ENCODE assay signal across 20 cellular contexts in the genomic region with DNA sequence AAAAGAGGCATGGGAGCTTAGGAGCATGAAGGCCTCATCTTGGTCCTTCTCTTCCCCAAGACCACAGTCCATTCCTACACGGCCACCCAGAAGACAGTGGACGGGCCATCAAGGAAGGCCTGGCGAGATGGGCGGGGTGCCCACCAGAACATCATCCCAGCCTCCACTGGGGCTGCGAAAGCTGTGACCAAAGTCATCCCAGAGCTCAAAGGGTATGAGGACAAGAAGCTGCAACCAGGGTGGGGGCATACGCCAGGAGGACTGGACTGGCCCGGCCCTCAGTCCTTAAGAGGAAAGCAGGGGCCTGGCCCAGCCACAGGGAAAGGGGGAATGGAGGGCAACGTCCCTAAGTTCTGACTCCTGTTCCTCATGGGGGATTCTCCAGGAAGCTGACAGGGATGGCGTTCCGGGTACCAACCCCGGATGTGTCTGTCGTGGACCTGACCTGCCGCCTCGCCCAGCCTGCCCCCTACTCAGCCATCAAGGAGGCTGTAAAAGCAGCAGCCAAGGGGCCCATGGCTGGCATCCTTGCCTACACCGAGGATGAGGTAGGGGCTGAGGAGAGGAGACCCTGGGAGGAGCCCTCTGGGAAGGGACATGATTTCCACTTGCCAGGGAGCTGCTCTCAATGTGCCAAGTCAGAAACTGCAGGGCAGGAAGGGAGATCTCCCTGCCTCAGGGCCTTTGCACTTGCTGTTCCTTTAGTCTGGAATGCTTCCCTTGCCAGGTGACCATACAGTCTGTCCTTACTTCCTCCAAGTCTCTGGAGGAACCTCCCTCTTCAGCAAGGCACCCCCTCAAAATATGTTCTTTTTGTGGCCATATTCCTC. TPM values are rescaled to one million over a fixed set of nuclear protein-coding genes. Genes with fewer than 3 reads are reported as not detected.
DNase-seq lines count a peak whose midpoint lies in the region; ATAC-seq and TF ChIP-seq lines count a peak whose summit lies in the region.
"Had no signal": no experiment of that assay in that cellular context is flagged by ENCODE, and none has a peak within 500 bp of the region (broad histone marks: within the 10 kb centered on the region; RNA-seq: fewer than 3 reads in every experiment).

No MANE protein-coding gene starts in this region.

- CTCF ChIA-PET in Calu3 (lab: Charles Lee), result no interaction called here

- H3K27ac ChIP-seq in HUES64 (ENCODE audit: low read depth, low read length), result no peak overlapping the region
- H3K27ac ChIP-seq in effector memory CD4-positive, alpha-beta T cell (ENCODE audit: insufficient read depth, low read length, poor library complexity, severe bottlenecking), result no peak overlapping the region
- H3K27ac ChIP-seq: colonic mucosa had no signal

- peaks cover 38% of the 10 kb centered on the region for H3K36me3 ChIP-seq in HUES64 (ENCODE audit: insufficient read depth, low read length)
- H3K36me3 ChIP-seq in effector memory CD4-positive, alpha-beta T cell (ENCODE audit: control insufficient read depth, insufficient read depth, low read length), result no peaks in the 10 kb centered on the region
- H3K36me3 ChIP-seq: colonic mucosa had no signal

- 95% methylated on average over 15 of the region's 15 CpGs for WGBS in HUES64

- peaks cover 7% of the 10 kb centered on the region for H3K4me1 ChIP-seq in HUES64 (ENCODE audit: insufficient read depth, low read length)
- peaks cover 20% of the 10 kb centered on the region for H3K4me1 ChIP-seq in effector memory CD4-positive, alpha-beta T cell (ENCODE audit: control insufficient read depth, insufficient read depth, low read length, poor library complexity, severe bottlenecking)

- H3K36me3 Mint-ChIP-seq in Calu3 (ENCODE audit: insufficient read depth, unreplicated experiment), result peaks cover 56% of the 10 kb centered on the region
- peaks cover 28% of the 10 kb centered on the region for H3K36me3 Mint-ChIP-seq in activated naive CD8-positive, alpha-beta T cell treated with anti-CD3 and anti-CD28 coated beads for 36 hours
- H3K36me3 Mint-ChIP-seq in neural crest cell (ENCODE audit: low read depth), result peaks cover 5% of the 10 kb centered on the region

- H3K27ac Mint-ChIP-seq in Calu3 (ENCODE audit: unreplicated experiment) (no peak overlapping the region), neural crest cell (ENCODE audit: unreplicated experiment) (no peak overlapping the region)
- no peak overlapping the region for H3K27ac Mint-ChIP-seq in activated naive CD8-positive, alpha-beta T cell treated with anti-CD3 and anti-CD28 coated beads for 36 hours

- H3K9me3 Mint-ChIP-seq in Calu3 (ENCODE audit: low read depth, unreplicated experiment) (no peaks in the 10 kb centered on the region), neural crest cell (no peaks in the 10 kb centered on the region)
- no peaks in the 10 kb centered on the region for H3K9me3 Mint-ChIP-seq in activated naive CD8-positive, alpha-beta T cell treated with anti-CD3 and anti-CD28 coated beads for 36 hours
- H3K9me3 Mint-ChIP-seq: activated B cell treated with CpG ODN at 0.5 μM for 24 hours had no signal

- ATAC-seq in HG03571 (IDR thresholded peaks at IDR 0.05; ENCODE audit: unreplicated experiment) (no peak), HG02798 (IDR thresholded peaks at IDR 0.05; ENCODE audit: poor library complexity, unreplicated experiment) (no peak), GM21786 (IDR thresholded peaks at IDR 0.05; ENCODE audit: unreplicated experiment) (no peak)
- ATAC-seq: activated CD8-positive, alpha-beta memory T cell treated with anti-CD3 and anti-CD28 coated beads, Interleukin-2, amount 10 ng/mL, durations not matched to agents 7 days and 5 days; left ventricle myocardium superior had no signal

- H3K27me3 ChIP-seq in HUES64 (ENCODE audit: insufficient read depth, low read length), result no peaks in the 10 kb centered on the region
- no peaks in the 10 kb centered on the region for H3K27me3 ChIP-seq in effector memory CD4-positive, alpha-beta T cell (replicated peaks; ENCODE audit: control insufficient read depth, insufficient read depth, low read length, poor library complexity, severe bottlenecking)
- H3K27me3 ChIP-seq: colonic mucosa had no signal

- peaks cover 16% of the 10 kb centered on the region for H3K4me1 Mint-ChIP-seq in Calu3 (ENCODE audit: low read depth, unreplicated experiment)
- H3K4me1 Mint-ChIP-seq in activated naive CD8-positive, alpha-beta T cell treated with anti-CD3 and anti-CD28 coated beads for 36 hours, result peaks cover 26% of the 10 kb centered on the region
- peaks cover 22% of the 10 kb centered on the region for H3K4me1 Mint-ChIP-seq in neural crest cell

- H3K4me3 Mint-ChIP-seq in Calu3 (ENCODE audit: low read depth, unreplicated experiment), result peak overlapping the region; percentile 96
- peak overlapping the region; percentile 93 for H3K4me3 Mint-ChIP-seq in activated naive CD8-positive, alpha-beta T cell treated with anti-CD3 and anti-CD28 coated beads for 36 hours
- H3K4me3 Mint-ChIP-seq in neural crest cell, result peak overlapping the region; percentile 97

- H3K4me3 ChIP-seq in HUES64 (ENCODE audit: low read length), result peak overlapping the region; percentile 84; the same call in 1 of the 2 replicates
- no peak overlapping the region for H3K4me3 ChIP-seq in effector memory CD4-positive, alpha-beta T cell (ENCODE audit: insufficient read depth, low read depth, low read length, poor library complexity, severe bottlenecking)
- H3K4me3 ChIP-seq: colonic mucosa had no signal

- no peak for DNase-seq in Calu3
- no peak for DNase-seq in activated naive CD8-positive, alpha-beta T cell treated with anti-CD3 and anti-CD28 coated beads for 36 hours
- DNase-seq in neural crest cell (ENCODE audit: low read depth, low spot score), result no peak
- DNase-seq in effector memory CD4-positive, alpha-beta T cell, result no peak
- DNase-seq: activated B cell treated with CpG ODN at 0.5 μM for 24 hours; activated CD8-positive, alpha-beta memory T cell treated with anti-CD3 and anti-CD28 coated beads, Interleukin-2, amount 10 ng/mL, durations not matched to agents 7 days and 5 days; activated gamma-delta T cell treated with Interleukin-2 at 50 U/mL for 16 hours; colonic mucosa; foreskin melanocyte; left ventricle myocardium superior; NCI-H2081; NCI-H69 had no signal

- intact Hi-C loops in Calu3 (cut with micrococcal nuclease; ENCODE audit: unreplicated experiment), result no loop called here

- no peak overlapping the region for H3K9ac ChIP-seq in HUES64 (ENCODE audit: low read depth, low read length)

- BruUV-seq in Calu3 (replicated peaks; lab: Mats Ljungman, UMichigan), result no TSS peak

- no peaks in the 10 kb centered on the region for H3K9me3 ChIP-seq in HUES64 (ENCODE audit: insufficient read depth, low read depth, low read length)
- H3K9me3 ChIP-seq in effector memory CD4-positive, alpha-beta T cell (ENCODE audit: control insufficient read depth, low read length), result no peaks in the 10 kb centered on the region
- H3K9me3 ChIP-seq: colonic mucosa had no signal

- no peak for TF ChIP-seq CTCF in Calu3 (IDR thresholded peaks at IDR 0.05; ENCODE audit: unreplicated experiment)
- TF ChIP-seq CTCF in neural crest cell (conservative IDR thresholded peaks at IDR 0.05), result no peak

- no peaks in the 10 kb centered on the region for H3K27me3 Mint-ChIP-seq in Calu3 (ENCODE audit: unreplicated experiment)
- no peaks in the 10 kb centered on the region for H3K27me3 Mint-ChIP-seq in activated naive CD8-positive, alpha-beta T cell treated with anti-CD3 and anti-CD28 coated beads for 36 hours
- H3K27me3 Mint-ChIP-seq in neural crest cell (ENCODE audit: low read depth), result no peaks in the 10 kb centered on the region
- H3K27me3 Mint-ChIP-seq: activated B cell treated with CpG ODN at 0.5 μM for 24 hours; activated CD8-positive, alpha-beta memory T cell treated with anti-CD3 and anti-CD28 coated beads, Interleukin-2, amount 10 ng/mL, durations not matched to agents 7 days and 5 days had no signal

RNA-seq across cellular contexts. Expression of a gene that starts 1.9 kb away (rescaled TPM):
- total RNA-seq in Calu3 (2022) (114 and 118 TPM in 2 replicates), neural crest cell (95.1 and 105 TPM in 2 replicates)
- 110 TPM for polyA plus RNA-seq in HUES64 (2013, experiment 1 of 2)
- polyA plus RNA-seq in HUES64 (2013, experiment 2 of 2), result 114 TPM
- 10 to 100 TPM; 74.4 to 81.6 TPM for total RNA-seq in activated naive CD8-positive, alpha-beta T cell treated with anti-CD3 and anti-CD28 coated beads for 36 hours

RNA-seq across cellular contexts. Expression of a gene that starts 10.2 kb away (rescaled TPM):
- not detected in 2 replicates for total RNA-seq in Calu3 (2022)
- polyA plus RNA-seq in HUES64 (2013, experiment 1 of 2), result not detected
- polyA plus RNA-seq in HUES64 (2013, experiment 2 of 2), result not detected
- total RNA-seq in activated naive CD8-positive, alpha-beta T cell treated with anti-CD3 and anti-CD28 coated beads for 36 hours, result not detected
- total RNA-seq in neural crest cell, result not detected in 2 replicates
- total RNA-seq: activated B cell treated with CpG ODN at 0.5 μM for 24 hours; activated CD8-positive, alpha-beta memory T cell treated with anti-CD3 and anti-CD28 coated beads, Interleukin-2, amount 10 ng/mL, durations not matched to agents 7 days and 5 days; colonic mucosa; HT-29; left ventricle myocardium superior; MCF 10A; T-helper 1 cell treated with Interleukin-12 subunit alpha and Interleukin-12 subunit beta and Interleukin-4 antibody, amounts not matched to agents 30 ng/mL and 1 ng/mL, for 36 hours; ureter had no signal

RNA-seq across cellular contexts. Expression of a gene that starts 15.4 kb away (rescaled TPM):
- total RNA-seq in Calu3 (2022) (not detected in 2 replicates), neural crest cell (0.20 and 0.21 TPM in 2 replicates)
- polyA plus RNA-seq in HUES64 (2013, experiment 1 of 2), result not detected
- not detected for polyA plus RNA-seq in HUES64 (2013, experiment 2 of 2)
- total RNA-seq in activated naive CD8-positive, alpha-beta T cell treated with anti-CD3 and anti-CD28 coated beads for 36 hours, result not detected
- total RNA-seq: activated B cell treated with CpG ODN at 0.5 μM for 24 hours; activated CD8-positive, alpha-beta memory T cell treated with anti-CD3 and anti-CD28 coated beads, Interleukin-2, amount 10 ng/mL, durations not matched to agents 7 days and 5 days; colonic mucosa; HT-29; left ventricle myocardium superior; MCF 10A; T-helper 1 cell treated with Interleukin-12 subunit alpha and Interleukin-12 subunit beta and Interleukin-4 antibody, amounts not matched to agents 30 ng/mL and 1 ng/mL, for 36 hours; ureter had no signal

RNA-seq across cellular contexts. Expression of a gene that starts 20.0 kb away (rescaled TPM):
- not detected in 2 replicates for total RNA-seq in Calu3 (2022)
- not detected for polyA plus RNA-seq in HUES64 (2013, experiment 1 of 2)
- 0.19 TPM for polyA plus RNA-seq in HUES64 (2013, experiment 2 of 2)
- total RNA-seq in activated naive CD8-positive, alpha-beta T cell treated with anti-CD3 and anti-CD28 coated beads for 36 hours, result not detected
- total RNA-seq in neural crest cell, result not detected in 2 replicates
- total RNA-seq: activated B cell treated with CpG ODN at 0.5 μM for 24 hours; activated CD8-positive, alpha-beta memory T cell treated with anti-CD3 and anti-CD28 coated beads, Interleukin-2, amount 10 ng/mL, durations not matched to agents 7 days and 5 days; colonic mucosa; HT-29; left ventricle myocardium superior; MCF 10A; T-helper 1 cell treated with Interleukin-12 subunit alpha and Interleukin-12 subunit beta and Interleukin-4 antibody, amounts not matched to agents 30 ng/mL and 1 ng/mL, for 36 hours; ureter had no signal

RNA-seq across cellular contexts. Expression of a gene that starts 30.0 kb away (rescaled TPM):
- 218 and 224 TPM in 2 replicates for total RNA-seq in Calu3 (2022)
- polyA plus RNA-seq in HUES64 (2013, experiment 1 of 2), result 210 TPM
- polyA plus RNA-seq in HUES64 (2013, experiment 2 of 2), result 197 TPM
- total RNA-seq in activated naive CD8-positive, alpha-beta T cell treated with anti-CD3 and anti-CD28 coated beads for 36 hours, result 1 to 10 TPM; 1.4 to 1.5 TPM
- not detected in 2 replicates for total RNA-seq in neural crest cell
- total RNA-seq: activated CD8-positive, alpha-beta memory T cell treated with anti-CD3 and anti-CD28 coated beads, Interleukin-2, amount 10 ng/mL, durations not matched to agents 7 days and 5 days; T-helper 1 cell treated with Interleukin-12 subunit alpha and Interleukin-12 subunit beta and Interleukin-4 antibody, amounts not matched to agents 30 ng/mL and 1 ng/mL, for 36 hours had no signal
